ENCODE assay signal across 1 cellular context in the genomic region with DNA sequence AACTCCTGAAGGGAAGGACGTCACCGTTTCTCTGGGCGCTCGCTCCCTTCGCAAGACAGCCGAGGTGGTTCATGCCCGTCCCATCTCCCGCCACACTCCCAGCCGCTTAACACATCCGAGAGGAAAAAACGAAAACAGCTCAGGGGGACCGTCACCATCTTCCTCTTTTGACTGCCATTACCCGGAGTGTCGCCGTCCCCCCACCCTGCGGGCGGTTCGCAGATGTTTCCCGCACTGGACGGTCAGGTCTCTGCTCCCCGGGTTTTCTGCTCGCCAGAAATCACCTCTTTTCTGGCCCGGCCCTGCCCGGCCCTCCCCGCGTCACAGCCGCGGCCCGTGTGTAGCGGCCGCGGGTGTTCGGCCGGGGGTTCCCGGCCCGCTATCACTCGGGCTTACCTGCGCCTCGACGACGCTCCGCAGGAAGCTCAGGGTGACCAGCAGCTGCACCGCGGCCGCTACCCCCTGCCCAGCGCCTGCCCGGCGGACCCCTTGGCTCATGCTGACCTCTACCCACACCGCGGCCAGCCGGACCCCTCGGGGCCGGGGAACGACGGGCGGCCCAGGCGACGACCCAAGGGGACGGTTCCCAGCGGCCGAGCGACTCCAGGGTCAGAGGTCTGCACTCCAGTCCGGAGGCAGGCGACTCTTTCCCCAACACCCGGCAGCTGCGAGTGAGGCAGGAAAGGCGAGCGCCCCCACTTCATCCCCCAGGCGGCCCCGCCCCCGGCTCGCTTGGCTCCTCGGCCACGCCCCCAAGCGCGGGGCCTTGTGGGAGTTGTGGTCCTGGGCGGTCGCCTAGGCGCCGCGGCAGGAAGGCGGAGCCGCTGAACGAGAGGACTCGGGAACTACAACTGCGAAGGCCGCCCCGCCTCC.
TF ChIP-seq lines count a peak whose summit lies in the region.

A gene with protein sequence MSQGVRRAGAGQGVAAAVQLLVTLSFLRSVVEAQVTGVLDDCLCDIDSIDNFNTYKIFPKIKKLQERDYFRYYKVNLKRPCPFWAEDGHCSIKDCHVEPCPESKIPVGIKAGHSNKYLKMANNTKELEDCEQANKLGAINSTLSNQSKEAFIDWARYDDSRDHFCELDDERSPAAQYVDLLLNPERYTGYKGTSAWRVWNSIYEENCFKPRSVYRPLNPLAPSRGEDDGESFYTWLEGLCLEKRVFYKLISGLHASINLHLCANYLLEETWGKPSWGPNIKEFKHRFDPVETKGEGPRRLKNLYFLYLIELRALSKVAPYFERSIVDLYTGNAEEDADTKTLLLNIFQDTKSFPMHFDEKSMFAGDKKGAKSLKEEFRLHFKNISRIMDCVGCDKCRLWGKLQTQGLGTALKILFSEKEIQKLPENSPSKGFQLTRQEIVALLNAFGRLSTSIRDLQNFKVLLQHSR (minus strand): TSS at position 673 of the 873 bp plus-strand sequence. CDS start 175 bp downstream, at position 498.

TF ChIP-seq in K562, 482 proteins besides CTCF, POLR2A, EP300 and RAD21 (continued from another document):
- TF ChIP-seq, protein P1, sequence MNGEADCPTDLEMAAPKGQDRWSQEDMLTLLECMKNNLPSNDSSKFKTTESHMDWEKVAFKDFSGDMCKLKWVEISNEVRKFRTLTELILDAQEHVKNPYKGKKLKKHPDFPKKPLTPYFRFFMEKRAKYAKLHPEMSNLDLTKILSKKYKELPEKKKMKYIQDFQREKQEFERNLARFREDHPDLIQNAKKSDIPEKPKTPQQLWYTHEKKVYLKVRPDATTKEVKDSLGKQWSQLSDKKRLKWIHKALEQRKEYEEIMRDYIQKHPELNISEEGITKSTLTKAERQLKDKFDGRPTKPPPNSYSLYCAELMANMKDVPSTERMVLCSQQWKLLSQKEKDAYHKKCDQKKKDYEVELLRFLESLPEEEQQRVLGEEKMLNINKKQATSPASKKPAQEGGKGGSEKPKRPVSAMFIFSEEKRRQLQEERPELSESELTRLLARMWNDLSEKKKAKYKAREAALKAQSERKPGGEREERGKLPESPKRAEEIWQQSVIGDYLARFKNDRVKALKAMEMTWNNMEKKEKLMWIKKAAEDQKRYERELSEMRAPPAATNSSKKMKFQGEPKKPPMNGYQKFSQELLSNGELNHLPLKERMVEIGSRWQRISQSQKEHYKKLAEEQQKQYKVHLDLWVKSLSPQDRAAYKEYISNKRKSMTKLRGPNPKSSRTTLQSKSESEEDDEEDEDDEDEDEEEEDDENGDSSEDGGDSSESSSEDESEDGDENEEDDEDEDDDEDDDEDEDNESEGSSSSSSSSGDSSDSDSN (IDR thresholded peaks at IDR 0.05; ENCODE audit: borderline replicate concordance in 1 of 2, low read depth in 2 of 2, low read length in 2 of 2): peak; percentile 51 to 58; a peak in 2 of 4 replicates
- TF ChIP-seq ZNF197 (CRISPR knock-in tag; IDR thresholded peaks at IDR 0.05; ENCODE audit: low read depth) (peak; percentile 25; the same call in 1 of the 2 replicates), ZSCAN32 (CRISPR knock-in tag; IDR thresholded peaks at IDR 0.05) (peak; percentile 72), XRCC4 (IDR thresholded peaks at IDR 0.05; ENCODE audit: extremely low read depth, insufficient read depth, insufficient read length) (no peak), IRF2 (CRISPR knock-in tag; IDR thresholded peaks at IDR 0.05) (no peak), LCOR (CRISPR knock-in tag; IDR thresholded peaks at IDR 0.05) (peak; percentile 81), ZNF384 (IDR thresholded peaks at IDR 0.05; ENCODE audit: low read depth, low read length) (0 out of 2 replicates have a peak, but pooled peaks have one; percentile 9), TBL1XR1 (IDR thresholded peaks at IDR 0.05; ENCODE audit: low read length in 2 of 2) (0 out of 4 replicates have a peak, but pooled peaks of 1 of the 2 experiments have one; percentile 30), MAFF (IDR thresholded peaks at IDR 0.05; ENCODE audit: low read length) (no peak), NONO (IDR thresholded peaks at IDR 0.05; ENCODE audit: low read depth in 2 of 2, low read length in 1 of 2) (peak; percentile 35 to 100; a peak in 2 of 4 replicates), TCFL5 (CRISPR knock-in tag; conservative IDR thresholded peaks at IDR 0.05) (no peak), MTF1 (CRISPR knock-in tag; IDR thresholded peaks at IDR 0.05; ENCODE audit: borderline replicate concordance) (no peak), RHOXF2B (CRISPR knock-in tag; conservative IDR thresholded peaks at IDR 0.05) (no peak), CEBPB (tag; IDR thresholded peaks at IDR 0.05) (no peak), SMAD4 (CRISPR knock-in tag; conservative IDR thresholded peaks at IDR 0.05) (0 out of 2 replicates have a peak, but pooled peaks have one; percentile 70), RNF2 (IDR thresholded peaks at IDR 0.05) (0 out of 2 replicates have a peak, but pooled peaks have one; percentile 12), CXXC5 (CRISPR knock-in tag; IDR thresholded peaks at IDR 0.05) (peak; percentile 70), ZNF175 (CRISPR knock-in tag; IDR thresholded peaks at IDR 0.05; ENCODE audit: low read depth) (no peak; the same call in 1 of the 2 replicates), FOXK2 (conservative IDR thresholded peaks at IDR 0.05 in 1 of 2, IDR thresholded peaks at IDR 0.05 in 1 of 2; ENCODE audit: low read depth in 2 of 2) (peak in 1 of 2 experiments; percentile 58; a peak in 2 of 4 replicates), NRF1 (conservative IDR thresholded peaks at IDR 0.05 in 1 of 2, IDR thresholded peaks at IDR 0.05 in 1 of 2) (peak; percentile 74 to 80), ZNF75A (CRISPR knock-in tag; IDR thresholded peaks at IDR 0.05) (peak; percentile 52; the same call in 1 of the 2 replicates), ZNF3 (CRISPR knock-in tag; IDR thresholded peaks at IDR 0.05) (no peak), TARDBP (IDR thresholded peaks at IDR 0.05) (no peak), POLR2G (IDR thresholded peaks at IDR 0.05; ENCODE audit: low read depth, low read length) (peak; percentile 100), ZBTB8A (IDR thresholded peaks at IDR 0.05; ENCODE audit: partially characterized antibody) (no peak), CSDE1 (IDR thresholded peaks at IDR 0.05) (no peak; a peak in 1 of 4 replicates), HCFC1 (IDR thresholded peaks at IDR 0.05; ENCODE audit: low read depth, low read length) (peak; percentile 96), TAF1 (IDR thresholded peaks at IDR 0.05; ENCODE audit: control insufficient read depth, extremely low read depth, insufficient read depth, low read length, severe bottlenecking) (peak; percentile 74)
- TF ChIP-seq, protein P2, sequence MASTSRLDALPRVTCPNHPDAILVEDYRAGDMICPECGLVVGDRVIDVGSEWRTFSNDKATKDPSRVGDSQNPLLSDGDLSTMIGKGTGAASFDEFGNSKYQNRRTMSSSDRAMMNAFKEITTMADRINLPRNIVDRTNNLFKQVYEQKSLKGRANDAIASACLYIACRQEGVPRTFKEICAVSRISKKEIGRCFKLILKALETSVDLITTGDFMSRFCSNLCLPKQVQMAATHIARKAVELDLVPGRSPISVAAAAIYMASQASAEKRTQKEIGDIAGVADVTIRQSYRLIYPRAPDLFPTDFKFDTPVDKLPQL (IDR thresholded peaks at IDR 0.05; ENCODE audit: extremely low read depth, insufficient read length): no peak
- TF ChIP-seq, protein P3, sequence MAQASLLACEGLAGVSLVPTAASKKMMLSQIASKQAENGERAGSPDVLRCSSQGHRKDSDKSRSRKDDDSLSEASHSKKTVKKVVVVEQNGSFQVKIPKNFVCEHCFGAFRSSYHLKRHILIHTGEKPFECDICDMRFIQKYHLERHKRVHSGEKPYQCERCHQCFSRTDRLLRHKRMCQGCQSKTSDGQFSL (CRISPR knock-in tag; IDR thresholded peaks at IDR 0.05): no peak
- TF ChIP-seq, protein P3 (tag; IDR thresholded peaks at IDR 0.05): peak in 1 of 2 experiments; percentile 33; a peak in 1 of 4 replicates
- TF ChIP-seq, protein P4, sequence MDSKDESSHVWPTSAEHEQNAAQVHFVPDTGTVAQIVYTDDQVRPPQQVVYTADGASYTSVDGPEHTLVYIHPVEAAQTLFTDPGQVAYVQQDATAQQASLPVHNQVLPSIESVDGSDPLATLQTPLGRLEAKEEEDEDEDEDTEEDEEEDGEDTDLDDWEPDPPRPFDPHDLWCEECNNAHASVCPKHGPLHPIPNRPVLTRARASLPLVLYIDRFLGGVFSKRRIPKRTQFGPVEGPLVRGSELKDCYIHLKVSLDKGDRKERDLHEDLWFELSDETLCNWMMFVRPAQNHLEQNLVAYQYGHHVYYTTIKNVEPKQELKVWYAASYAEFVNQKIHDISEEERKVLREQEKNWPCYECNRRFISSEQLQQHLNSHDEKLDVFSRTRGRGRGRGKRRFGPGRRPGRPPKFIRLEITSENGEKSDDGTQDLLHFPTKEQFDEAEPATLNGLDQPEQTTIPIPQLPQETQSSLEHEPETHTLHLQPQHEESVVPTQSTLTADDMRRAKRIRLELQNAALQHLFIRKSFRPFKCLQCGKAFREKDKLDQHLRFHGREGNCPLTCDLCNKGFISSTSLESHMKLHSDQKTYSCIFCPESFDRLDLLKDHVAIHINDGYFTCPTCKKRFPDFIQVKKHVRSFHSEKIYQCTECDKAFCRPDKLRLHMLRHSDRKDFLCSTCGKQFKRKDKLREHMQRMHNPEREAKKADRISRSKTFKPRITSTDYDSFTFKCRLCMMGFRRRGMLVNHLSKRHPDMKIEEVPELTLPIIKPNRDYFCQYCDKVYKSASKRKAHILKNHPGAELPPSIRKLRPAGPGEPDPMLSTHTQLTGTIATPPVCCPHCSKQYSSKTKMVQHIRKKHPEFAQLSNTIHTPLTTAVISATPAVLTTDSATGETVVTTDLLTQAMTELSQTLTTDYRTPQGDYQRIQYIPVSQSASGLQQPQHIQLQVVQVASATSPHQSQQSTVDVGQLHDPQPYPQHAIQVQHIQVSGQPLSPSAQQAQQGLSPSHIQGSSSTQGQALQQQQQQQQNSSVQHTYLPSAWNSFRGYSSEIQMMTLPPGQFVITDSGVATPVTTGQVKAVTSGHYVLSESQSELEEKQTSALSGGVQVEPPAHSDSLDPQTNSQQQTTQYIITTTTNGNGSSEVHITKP (IDR thresholded peaks at IDR 0.05; ENCODE audit: partially characterized antibody): peak; percentile 13
- TF ChIP-seq, protein P5, sequence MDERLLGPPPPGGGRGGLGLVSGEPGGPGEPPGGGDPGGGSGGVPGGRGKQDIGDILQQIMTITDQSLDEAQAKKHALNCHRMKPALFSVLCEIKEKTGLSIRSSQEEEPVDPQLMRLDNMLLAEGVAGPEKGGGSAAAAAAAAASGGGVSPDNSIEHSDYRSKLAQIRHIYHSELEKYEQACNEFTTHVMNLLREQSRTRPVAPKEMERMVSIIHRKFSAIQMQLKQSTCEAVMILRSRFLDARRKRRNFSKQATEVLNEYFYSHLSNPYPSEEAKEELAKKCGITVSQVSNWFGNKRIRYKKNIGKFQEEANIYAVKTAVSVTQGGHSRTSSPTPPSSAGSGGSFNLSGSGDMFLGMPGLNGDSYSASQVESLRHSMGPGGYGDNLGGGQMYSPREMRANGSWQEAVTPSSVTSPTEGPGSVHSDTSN (CRISPR knock-in tag; IDR thresholded peaks at IDR 0.05; ENCODE audit: low read depth): no peak
- TF ChIP-seq, protein P5 (tag; conservative IDR thresholded peaks at IDR 0.05; ENCODE audit: low read depth): no peak
